8 cellular contexts compared by ENCODE assay signal in the genomic region with DNA sequence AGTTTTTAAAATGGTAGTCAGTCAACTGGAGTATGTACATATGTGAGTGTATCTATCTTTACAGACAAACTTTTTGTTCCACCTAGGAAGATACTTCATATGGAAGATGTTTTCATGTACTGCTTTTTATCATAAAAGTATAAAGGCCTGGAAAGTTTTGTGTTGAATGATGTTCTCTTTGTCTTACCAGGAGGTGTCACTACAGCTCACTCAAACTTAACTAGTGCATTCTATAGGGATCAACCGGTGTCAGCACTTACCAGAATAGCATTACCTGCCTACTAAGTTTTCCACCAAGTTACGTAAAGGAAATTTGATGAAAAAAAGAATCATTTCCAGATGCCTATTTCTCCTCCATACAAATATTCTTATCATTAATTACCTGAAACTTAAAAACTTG.
DNase-seq lines count a peak whose midpoint lies in the region; ATAC-seq and TF ChIP-seq lines count a peak whose summit lies in the region.

No MANE protein-coding gene starts in this region.

- no peak overlapping the region for H3K27ac ChIP-seq in SK-N-MC
- H3K27ac ChIP-seq in hepatocyte, result no peak overlapping the region

- no peaks in the 10 kb centered on the region for H3K4me1 ChIP-seq in hepatocyte (ENCODE audit: insufficient read depth)

- no peak overlapping the region for H2AFZ ChIP-seq in hepatocyte

- H3K9ac ChIP-seq in SK-N-MC (ENCODE audit: insufficient read length), result no peak overlapping the region

- H3K36me3 ChIP-seq in SK-N-MC (ENCODE audit: insufficient read depth, low read length), result no peaks in the 10 kb centered on the region
- no peaks in the 10 kb centered on the region for H3K36me3 ChIP-seq in hepatocyte (replicated peaks; ENCODE audit: insufficient read depth, low read depth)

- H3K4me3 ChIP-seq in HFF-Myc (replicated peaks; ENCODE audit: low read depth, low read length) (no peak overlapping the region), SK-N-MC (no peak overlapping the region), hepatocyte (no peak overlapping the region)

- H4K20me1 ChIP-seq in hepatocyte (ENCODE audit: insufficient read depth, poor library complexity, severe bottlenecking), result no peaks in the 10 kb centered on the region

- WGBS in hepatocyte (ENCODE audit: low lambda C conversion rate, missing lambda C conversion rate), result 34% methylated on average over 2 of the region's 2 CpGs

- no peak overlapping the region for H3K4me2 ChIP-seq in hepatocyte

- H3K27me3 ChIP-seq in hepatocyte, result peaks cover 3% of the 10 kb centered on the region

- H3K79me2 ChIP-seq in hepatocyte, result no peaks in the 10 kb centered on the region

- H3K9me3 ChIP-seq in SK-N-MC (ENCODE audit: low read depth, low read length) (no peaks in the 10 kb centered on the region), hepatocyte (ENCODE audit: low read depth) (no peaks in the 10 kb centered on the region)

- DNase-seq in AG08395 (ENCODE audit: low spot score) (peak; percentile 39), HFF-Myc (ENCODE audit: extremely low read depth, low read depth) (no peak), SK-N-MC (ENCODE audit: low read depth, low spot score) (peak; percentile 50), hepatocyte (ENCODE audit: low spot score) (peak; percentile 47)
- no peak for DNase-seq in effector CD4-positive, alpha-beta T cell

- no peaks in the 10 kb centered on the region for H3K9me2 ChIP-seq in hepatocyte (replicated peaks; ENCODE audit: insufficient read depth)

- TF ChIP-seq CTCF in HFF-Myc (IDR thresholded peaks at IDR 0.05; ENCODE audit: low read depth, low read length, missing control alignments), result peak; percentile 28
- peak; percentile 61 for TF ChIP-seq CTCF in hepatocyte (IDR thresholded peaks at IDR 0.05; ENCODE audit: poor library complexity)

- no peak for ATAC-seq in HG03354 (IDR thresholded peaks at IDR 0.05; ENCODE audit: poor library complexity, severe bottlenecking, unreplicated experiment)
- no peak for ATAC-seq in HG02840 (IDR thresholded peaks at IDR 0.05; ENCODE audit: low FRiP score, unreplicated experiment)
- ATAC-seq in GM21717 (IDR thresholded peaks at IDR 0.05; ENCODE audit: unreplicated experiment), result no peak

Comparison
In these comparisons a context has a peak if more than half of its experiments do, and no peak if none do; other contexts are left out.
1. DNase-seq: peak in AG08395 (single experiment), SK-N-MC (single experiment) and hepatocyte (single experiment); none in HFF-Myc (single experiment) and effector CD4-positive, alpha-beta T cell (single experiment).